Comparison of ENCODE assay signal across 31 cellular contexts in genomic region chr1:31467005-31467674, GRCh38. TPM values are rescaled to one million over a fixed set of nuclear protein-coding genes. Genes with fewer than 3 reads are reported as not detected.
DNase-seq lines count a peak whose midpoint lies in the region; ATAC-seq, FAIRE-seq and TF ChIP-seq lines count a peak whose summit lies in the region.
"Had no signal": no experiment of that assay in that cellular context is flagged by ENCODE, and none has a peak within 500 bp of the region (broad histone marks: within the 10 kb centered on the region; RNA-seq: fewer than 3 reads in every experiment).

No MANE protein-coding gene starts in this region.

- no peak for ATAC-seq in K562
- ATAC-seq in left lung, result peak; percentile 26
- ATAC-seq: gastroesophageal sphincter; left ventricle myocardium superior; naive thymus-derived CD8-positive, alpha-beta T cell had no signal

- no peaks in the 10 kb centered on the region for H3K36me3 ChIP-seq in HEK293 (ENCODE audit: control insufficient read depth in 2 of 2, insufficient read depth in 1 of 2, low read length in 2 of 2)
- no peaks in the 10 kb centered on the region for H3K36me3 ChIP-seq in K562 (ENCODE audit: control insufficient read depth, insufficient read depth, low read length)
- H3K36me3 ChIP-seq in left lung, result no peaks in the 10 kb centered on the region
- H3K36me3 ChIP-seq in Peyer's patch, result no peaks in the 10 kb centered on the region
- H3K36me3 ChIP-seq: breast epithelium, esophagus squamous epithelium, gastroesophageal sphincter, tibial artery had no signal

- H3K4me2 ChIP-seq in K562 (ENCODE audit: insufficient read depth, low read length), result no peak overlapping the region

- POLR2A ChIA-PET in HEK293 (lab: Yijun Ruan, JAX) (interaction anchor here (0.6 kb wide), 1 partner anchor 174 kb away, joined by 4 read pairs; no protein-coding TSS in a partner anchor), K562 (lab: Yijun Ruan, JAX) (interaction anchor here (0.6 to 1.7 kb wide), 2 partner anchors 16 to 225 kb away, joined by 3 to 4 read pairs; no protein-coding TSS in a partner anchor)

- H3K27ac ChIP-seq in HEK293 (ENCODE audit: extremely low read depth, low read depth, low read length) (no peak overlapping the region), K562 (ENCODE audit: extremely low read depth, low read depth, low read length) (no peak overlapping the region), left lung (no peak overlapping the region), Peyer's patch (no peak overlapping the region)
- H3K27ac ChIP-seq: breast epithelium, coronary artery, gastroesophageal sphincter, tibial artery had no signal

- WGBS in K562 (ENCODE audit: insufficient coverage, low coverage, missing lambda C conversion rate), result 11% methylated on average over 4 of the region's 4 CpGs

- H3K9me1 ChIP-seq in K562 (ENCODE audit: control insufficient read depth, insufficient read depth, low read length), result no peaks in the 10 kb centered on the region

- DNase-seq in DMS53 (lab: John Stamatoyannopoulos, UW), result peak; percentile 90
- DNase-seq in K562 (ENCODE audit: extremely low read depth in 1 of 4, low spot score in 3 of 4), result no peak
- DNase-seq in left lung, result no peak
- no peak for DNase-seq in C1 segment of cervical spinal cord (lab: John Stamatoyannopoulos, UW)
- no peak for DNase-seq in AG08395 (ENCODE audit: low spot score)
- DNase-seq in SHP77 treated with DMSO at 0.1 percent for 48 hours (lab: John Stamatoyannopoulos, UW), result no peak
- no peak for DNase-seq in Peyer's patch
- DNase-seq: activated CD4-positive, alpha-beta T cell treated with anti-CD3 and anti-CD28 coated beads, Interleukin-2, amount 50 U/mL, for 48 hours; activated CD8-positive, alpha-beta memory T cell treated with anti-CD3 and anti-CD28 coated beads, Interleukin-2, amount 50 U/mL, for 4 hours; activated naive CD4-positive, alpha-beta T cell treated with anti-CD3 and anti-CD28 coated beads for 36 hours; AML-193; CD4-positive, alpha-beta memory T cell; esophagus squamous epithelium; Karpas-422; left ventricle myocardium superior; naive thymus-derived CD8-positive, alpha-beta T cell; NCI-H1092 treated with DMSO at 0.1 percent for 48 hours; NCI-H2029; NCI-H526 treated with DMSO at 0.1 percent for 48 hours; occipital lobe; stimulated activated CD4-positive, alpha-beta T cell treated with anti-CD3 and anti-CD28 coated beads, Interleukin-1b, Interleukin-23, amount 100 ng/mL, for 48 hours; stimulated activated CD8-positive, alpha-beta memory T cell treated with anti-CD3 and anti-CD28 coated beads, Interleukin-4, amount 100 ng/mL, for 48 hours; T-helper 1 cell; tibial artery had no signal

- no peak for TF ChIP-seq POLR2A in K562 (conservative IDR thresholded peaks at IDR 0.05)
- no peak for TF ChIP-seq POLR2A in Peyer's patch (IDR thresholded peaks at IDR 0.05)

- H3K9me3 ChIP-seq in HEK293 (ENCODE audit: control insufficient read depth, insufficient read depth, low read depth, low read length) (no peaks in the 10 kb centered on the region), K562 (replicated peaks; ENCODE audit: control insufficient read depth, insufficient read depth, low read depth, low read length) (no peaks in the 10 kb centered on the region), left lung (peaks cover 0 to 30% of the 10 kb centered on the region in 2 donors), Peyer's patch (peaks cover 0 to 7% (median 0%) of the 10 kb centered on the region in 4 donors)

- FAIRE-seq in K562 (lab: Jason Lieb, UNC), result no peak
- FAIRE-seq: A204.1, RCC 7860 had no signal

- BruUV-seq in K562 (replicated peaks; lab: Mats Ljungman, UMichigan), result no TSS peak

- H3K4me1 ChIP-seq in HEK293 (ENCODE audit: control insufficient read depth, insufficient read depth, low read length), result no peaks in the 10 kb centered on the region
- H3K4me1 ChIP-seq in K562 (replicated peaks in 1 of 2; ENCODE audit: control insufficient read depth in 2 of 2, insufficient read depth in 2 of 2, low read length in 2 of 2), result peaks cover 0 to 13% of the 10 kb centered on the region in 2 experiments; a peak in 3 of 5 replicates
- H3K4me1 ChIP-seq in left lung, result no peaks in the 10 kb centered on the region
- peaks cover 0 to 5% (median 0%) of the 10 kb centered on the region in 4 donors for H3K4me1 ChIP-seq in Peyer's patch
- H3K4me1 ChIP-seq: breast epithelium, gastroesophageal sphincter, tibial artery had no signal

- in situ Hi-C loops in K562 (cut with MboI), result no loop called here

- H3K27me3 ChIP-seq in K562 (ENCODE audit: control insufficient read depth in 2 of 2, insufficient read depth in 2 of 2, low read length in 2 of 2) (peaks cover 0 to 7% of the 10 kb centered on the region in 2 experiments; a peak in 1 of 5 replicates), left lung (peaks cover 0 to 6% of the 10 kb centered on the region in 2 donors), Peyer's patch (no peaks in the 10 kb centered on the region)
- H3K27me3 ChIP-seq: breast epithelium, esophagus squamous epithelium, tibial artery had no signal

- no peak overlapping the region for H2AFZ ChIP-seq in K562 (ENCODE audit: low read depth, low read length)

- TF ChIP-seq RAD21 in K562 (CRISPR knock-in tag; conservative IDR thresholded peaks at IDR 0.05 in 1 of 2, IDR thresholded peaks at IDR 0.05 in 1 of 2), result no peak

- no peak overlapping the region for H3K4me3 ChIP-seq in HEK293 (ENCODE audit: low read depth, low read length)
- no peak overlapping the region for H3K4me3 ChIP-seq in K562
- H3K4me3 ChIP-seq in left lung, result no peak overlapping the region
- no peak overlapping the region for H3K4me3 ChIP-seq in Peyer's patch
- H3K4me3 ChIP-seq: breast epithelium, coronary artery, esophagus squamous epithelium, gastroesophageal sphincter, tibial artery had no signal

- H4K20me1 ChIP-seq in K562 (replicated peaks; ENCODE audit: control insufficient read depth, insufficient read depth, low read length), result no peaks in the 10 kb centered on the region

- H3K9ac ChIP-seq in K562 (ENCODE audit: insufficient read depth in 1 of 2, low read depth in 2 of 2, low read length in 2 of 2), result no peak overlapping the region

- CTCF ChIA-PET in HEK293 (lab: Yijun Ruan, JAX) (interaction anchor here (0.6 to 1.4 kb wide), 5 partner anchors 9 to 286 kb away, joined by 3 to 7 read pairs (median 5); no protein-coding TSS in a partner anchor), K562 (lab: Yijun Ruan, JAX; ENCODE audit: low intra/inter-chr PET ratio) (interaction anchor here (1.3 kb wide), 1 partner anchor 82 kb away, joined by 5 read pairs; no protein-coding TSS in a partner anchor)

- intact Hi-C loops in K562 (cut with micrococcal nuclease), result no loop called here
- intact Hi-C loops in left lung (cut with DNase I), result no loop called here

- no peak for TF ChIP-seq EP300 in K562 (IDR thresholded peaks at IDR 0.05; ENCODE audit: low read length)

- TF ChIP-seq CTCF in HEK293 (tag by site-specific recombination; IDR thresholded peaks at IDR 0.05), result no peak
- TF ChIP-seq CTCF in K562 (IDR thresholded peaks at IDR 0.05 in 2 of 3, conservative IDR thresholded peaks at IDR 0.05 in 1 of 3; ENCODE audit: insufficient read depth in 2 of 3, low read depth in 1 of 3, low read length in 3 of 3), result no peak
- TF ChIP-seq CTCF in left lung (IDR thresholded peaks at IDR 0.05), result no peak
- TF ChIP-seq CTCF in Peyer's patch (IDR thresholded peaks at IDR 0.05), result no peak

- H3K79me2 ChIP-seq in K562 (ENCODE audit: control insufficient read depth, insufficient read depth, low read length), result no peaks in the 10 kb centered on the region

TF ChIP-seq in HEK293, 187 proteins besides CTCF, POLR2A, EP300 and RAD21 (continues in another document):
- TF ChIP-seq SETDB1 (IDR thresholded peaks at IDR 0.05; ENCODE audit: insufficient read length, low read length) (peak; percentile 100), ZIC2 (tag by site-specific recombination; IDR thresholded peaks at IDR 0.05) (no peak)

TF ChIP-seq in K562, 482 proteins besides CTCF, POLR2A, EP300 and RAD21 (continues in another document):
- TF ChIP-seq, protein P1, sequence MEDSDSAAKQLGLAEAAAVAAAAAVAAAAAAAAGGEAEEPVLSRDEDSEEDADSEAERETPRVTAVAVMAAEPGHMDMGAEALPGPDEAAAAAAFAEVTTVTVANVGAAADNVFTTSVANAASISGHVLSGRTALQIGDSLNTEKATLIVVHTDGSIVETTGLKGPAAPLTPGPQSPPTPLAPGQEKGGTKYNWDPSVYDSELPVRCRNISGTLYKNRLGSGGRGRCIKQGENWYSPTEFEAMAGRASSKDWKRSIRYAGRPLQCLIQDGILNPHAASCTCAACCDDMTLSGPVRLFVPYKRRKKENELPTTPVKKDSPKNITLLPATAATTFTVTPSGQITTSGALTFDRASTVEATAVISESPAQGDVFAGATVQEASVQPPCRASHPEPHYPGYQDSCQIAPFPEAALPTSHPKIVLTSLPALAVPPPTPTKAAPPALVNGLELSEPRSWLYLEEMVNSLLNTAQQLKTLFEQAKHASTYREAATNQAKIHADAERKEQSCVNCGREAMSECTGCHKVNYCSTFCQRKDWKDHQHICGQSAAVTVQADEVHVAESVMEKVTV (CRISPR knock-in tag; IDR thresholded peaks at IDR 0.05), result no peak
- TF ChIP-seq TRIM24 (IDR thresholded peaks at IDR 0.05), result peak in 1 of 2 experiments; percentile 10; a peak in 1 of 4 replicates
- no peak for TF ChIP-seq BRF1 (IDR thresholded peaks at IDR 0.05; ENCODE audit: borderline replicate concordance, extremely low read depth, insufficient read length)

RNA-seq across cellular contexts. Expression of gene SERINC2, which starts 54.1 kb away (rescaled TPM):
- total RNA-seq in K562 (2011; cell fraction: chromatin; rRNA removed; ENCODE audit: low replicate concordance), result 1.7 and 5.6 TPM in 2 replicates
- 5.8 and 6.4 TPM in 2 replicates for total RNA-seq in K562 (2011; cell fraction: nucleolus; rRNA removed)
- 5.9 and 7.2 TPM in 2 replicates for total RNA-seq in K562 (2011; cell fraction: nucleoplasm; rRNA removed)
- 0.45 TPM in 1 of 2 replicates, not detected in the other for total RNA-seq in K562 (2014; rRNA removed)
- total RNA-seq in K562 (2014; rRNA removed; fragmentation: Illumina TruSeq; extraction: Trizol), result 0.10 and 0.15 TPM in 2 replicates
- 0.22 and 0.23 TPM in 2 replicates for total RNA-seq in K562 (2015; rRNA removed; fragmentation: Illumina TruSeq; extraction: Trizol)
- 1.2 and 1.5 TPM in 2 replicates for total RNA-seq in K562 (2021)
- polyA plus RNA-seq in K562 (2011; rRNA removed), result 0.88 and 1.0 TPM in 2 replicates
- polyA plus RNA-seq in K562 (2011; cell fraction: cytosol; rRNA removed), result 1.7 and 4.1 TPM in 2 replicates
- 1.5 and 2.4 TPM in 2 replicates for polyA plus RNA-seq in K562 (2011; cell fraction: nucleus; rRNA removed)
- polyA plus RNA-seq in K562 (2012), result 0.76 and 3.3 TPM in 2 replicates
- polyA plus RNA-seq in K562 (2014; fragmentation: Illumina TruSeq; extraction: Trizol), result 0.70 and 1.2 TPM in 2 replicates
- polyA plus RNA-seq in K562 (2014; fragmentation: Nextera tagmentation; extraction: Ambion mirVana), result under 1 TPM in 1 of 2 experiments, not detected in 1; 0.07 TPM
- 1.0 and 1.8 TPM in 2 replicates for polyA plus RNA-seq in K562 (2014; rRNA removed)
- 0.21 and 0.63 TPM in 2 replicates for polyA minus RNA-seq in K562 (2011; rRNA and poly(A)+ RNA removed)
- polyA minus RNA-seq in K562 (2011; cell fraction: cytosol; rRNA and poly(A)+ RNA removed), result 0.73 and 0.95 TPM in 2 replicates
- polyA minus RNA-seq in K562 (2011; cell fraction: nucleus; rRNA and poly(A)+ RNA removed), result 0.54 and 0.89 TPM in 2 replicates
- 100 to 1,000 TPM in 1 of 2 donors, 10 to 100 TPM in 1; 46.7 to 126 TPM for total RNA-seq in left lung
- 100 to 1,000 TPM in 3 of 4 donors, 10 to 100 TPM in 1; 36.3 to 229 (median 210) TPM for total RNA-seq in Peyer's patch
- total RNA-seq: activated T-helper 1 cell treated with anti-CD3 and anti-CD28 coated beads, Interleukin-12 subunit alpha, Interleukin-12 subunit beta, Interleukin-2, Interleukin-4 antibody, amounts not matched to agents 30 ng/mL and 10 ng/mL and 1 ng/mL, durations not matched to agents 14 hours and 24 hours and 36 hours; naive thymus-derived CD8-positive, alpha-beta T cell had no signal
- polyA plus RNA-seq: naive thymus-derived CD8-positive, alpha-beta T cell had no signal

Comparison
In these comparisons a context has a peak if more than half of its experiments do, and no peak if none do; other contexts are left out.
1. RNA of gene SERINC2, which starts 54.1 kb away (total RNA-seq): 36.3 to 229 TPM in Peyer's patch and 46.7 to 126 TPM in left lung; 0.10 to 7.2 TPM in K562; every median in the first group is over 4 times any median in the second.